ENCODE assay signal across 26 cellular contexts in genomic region chrX:132272826-132273225, GRCh38. TPM values are rescaled to one million over a fixed set of nuclear protein-coding genes. Genes with fewer than 3 reads are reported as not detected.
DNase-seq lines count a peak whose midpoint lies in the region; ATAC-seq and TF ChIP-seq lines count a peak whose summit lies in the region.
"Had no signal": no experiment of that assay in that cellular context is flagged by ENCODE, and none has a peak within 500 bp of the region (broad histone marks: within the 10 kb centered on the region; RNA-seq: fewer than 3 reads in every experiment).

No MANE protein-coding gene starts in this region.

- H3K27me3 Mint-ChIP-seq in nephron progenitor cell (ENCODE audit: low read depth, poor library complexity) (peaks cover 6% of the 10 kb centered on the region), progenitor cell of endocrine pancreas (no peaks in the 10 kb centered on the region)
- H3K27me3 Mint-ChIP-seq: CD4-positive, alpha-beta T cell had no signal

- no peak for TF ChIP-seq RAD21 in IMR-90 (IDR thresholded peaks at IDR 0.05; ENCODE audit: low read length)

- H3K56ac ChIP-seq in IMR-90 (ENCODE audit: extremely low read depth, insufficient read depth, low read length), result no peak overlapping the region

- no peak overlapping the region for H2BK5ac ChIP-seq in IMR-90 (ENCODE audit: low read depth, low read length, poor library complexity, severe bottlenecking)

- H3K4me3 ChIP-seq in IMR-90 (ENCODE audit: insufficient read depth, low read depth, low read length) (no peak overlapping the region), mammary epithelial cell (replicated peaks in 1 of 3; ENCODE audit: insufficient read depth in 1 of 3, low read depth in 2 of 3, low read length in 3 of 3) (no peak overlapping the region), esophagus squamous epithelium (no peak overlapping the region)
- H3K4me3 ChIP-seq: A549; BLaER1 treated with 17β-estradiol and CSF1 and Interleukin-3, amounts not matched to agents 10 nM and 100 nM; GM23248 had no signal

- H3K4me1 Mint-ChIP-seq in nephron progenitor cell (no peaks in the 10 kb centered on the region), progenitor cell of endocrine pancreas (ENCODE audit: low read depth) (peaks cover 3% of the 10 kb centered on the region)
- H3K4me1 Mint-ChIP-seq: H9 had no signal

- H3K18ac ChIP-seq in IMR-90 (ENCODE audit: low read depth, low read length), result no peak overlapping the region

- intact Hi-C loops in IMR-90 (cut with micrococcal nuclease) (no loop called here), mammary epithelial cell (cut with micrococcal nuclease) (no loop called here), esophagus squamous epithelium (cut with DNase I) (no loop called here)

- TF ChIP-seq POLR2A in IMR-90 (IDR thresholded peaks at IDR 0.05; ENCODE audit: low read depth, low read length), result no peak
- no peak for TF ChIP-seq POLR2A in esophagus squamous epithelium (IDR thresholded peaks at IDR 0.05)

- H2AK5ac ChIP-seq in IMR-90 (ENCODE audit: low read depth, low read length), result no peak overlapping the region

- H3K27me3 ChIP-seq in IMR-90 (ENCODE audit: control insufficient read depth, insufficient read depth, low read length) (peaks cover 1% of the 10 kb centered on the region; the same call in 1 of the 2 replicates), mammary epithelial cell (ENCODE audit: insufficient read depth, low read length) (no peaks in the 10 kb centered on the region), esophagus squamous epithelium (no peaks in the 10 kb centered on the region)

- no peaks in the 10 kb centered on the region for H4K20me1 ChIP-seq in IMR-90 (ENCODE audit: insufficient read depth, low read length)
- no peaks in the 10 kb centered on the region for H4K20me1 ChIP-seq in mammary epithelial cell (ENCODE audit: insufficient read depth, low read length)

- no peak overlapping the region for H2AK9ac ChIP-seq in IMR-90 (replicated peaks; ENCODE audit: low read depth, low read length, poor library complexity)

- H3K79me1 ChIP-seq in IMR-90 (ENCODE audit: low read depth in 1 of 2, low read length in 2 of 2), result no peaks in the 10 kb centered on the region

- dilution Hi-C loops in IMR-90 (cut with HindIII; ENCODE audit: low sequenced_read_pairs, unreplicated experiment), result no loop called here
- dilution Hi-C loops in mammary epithelial cell (cut with HindIII; ENCODE audit: low sequenced_read_pairs), result no loop called here

- H3K36me3 Mint-ChIP-seq in nephron progenitor cell (ENCODE audit: low read depth), result peaks cover 19% of the 10 kb centered on the region
- H3K36me3 Mint-ChIP-seq in progenitor cell of endocrine pancreas (ENCODE audit: insufficient read depth), result peaks cover 2% of the 10 kb centered on the region

- no peak for ATAC-seq in IMR-90 (ENCODE audit: low read depth)
- ATAC-seq: A549 had no signal

- H2BK20ac ChIP-seq in IMR-90 (ENCODE audit: low read depth, low read length), result no peak overlapping the region

- H3K36me3 ChIP-seq in IMR-90 (ENCODE audit: control insufficient read depth, insufficient read depth, low read length) (no peaks in the 10 kb centered on the region), mammary epithelial cell (ENCODE audit: insufficient read depth, low read length) (no peaks in the 10 kb centered on the region), esophagus squamous epithelium (no peaks in the 10 kb centered on the region)
- H3K36me3 ChIP-seq: BLaER1 treated with 17β-estradiol and CSF1 and Interleukin-3, amounts not matched to agents 10 nM and 100 nM had no signal

- in situ Hi-C loops in IMR-90 (cut with MboI; ENCODE audit: low sequenced_read_pairs) (no loop called here), mammary epithelial cell (cut with MboI; ENCODE audit: low sequenced_read_pairs in 2 of 2) (no loop called here)

- H3K27ac Mint-ChIP-seq in nephron progenitor cell (peak overlapping the region; percentile 1), progenitor cell of endocrine pancreas (no peak overlapping the region)
- H3K27ac Mint-ChIP-seq: CD4-positive, alpha-beta T cell; H9; HFFc6 had no signal

- H3K4me2 ChIP-seq in IMR-90 (ENCODE audit: low read depth, low read length), result no peak overlapping the region
- no peak overlapping the region for H3K4me2 ChIP-seq in mammary epithelial cell (ENCODE audit: insufficient read depth, low read depth, low read length)
- H3K4me2 ChIP-seq: A549; BLaER1 treated with 17β-estradiol and CSF1 and Interleukin-3, amounts not matched to agents 10 nM and 100 nM had no signal

- H3K4me3 Mint-ChIP-seq in nephron progenitor cell, result no peak overlapping the region
- H3K4me3 Mint-ChIP-seq in progenitor cell of endocrine pancreas (ENCODE audit: low read depth), result no peak overlapping the region
- H3K4me3 Mint-ChIP-seq: CD4-positive, alpha-beta T cell; H9; HFFc6 had no signal

- CTCF ChIA-PET in IMR-90 (lab: Yijun Ruan, JAX) (no interaction called here), mammary epithelial cell (lab: Charles Lee; ENCODE audit: low non-redundant PET) (no interaction called here)

- H3K14ac ChIP-seq in IMR-90 (replicated peaks; ENCODE audit: low read depth, low read length), result no peak overlapping the region

- H3K27ac ChIP-seq in IMR-90 (ENCODE audit: insufficient read depth, low read length) (no peak overlapping the region), mammary epithelial cell (ENCODE audit: insufficient read depth, low read depth, low read length) (no peak overlapping the region), esophagus squamous epithelium (peak overlapping the region; percentile 64 to 88 (median 82))
- H3K27ac ChIP-seq: A549; BLaER1 treated with 17β-estradiol and CSF1 and Interleukin-3, amounts not matched to agents 10 nM and 100 nM; GM23248 had no signal

- no peaks in the 10 kb centered on the region for H3K9me3 ChIP-seq in IMR-90 (ENCODE audit: control insufficient read depth, insufficient read depth, low read length)
- H3K9me3 ChIP-seq in mammary epithelial cell (replicated peaks; ENCODE audit: insufficient read depth, low read length), result no peaks in the 10 kb centered on the region
- H3K9me3 ChIP-seq in esophagus squamous epithelium, result no peaks in the 10 kb centered on the region
- H3K9me3 ChIP-seq: A549 had no signal

- peak; percentile 19 for DNase-seq in IMR-90
- DNase-seq in mammary epithelial cell, result peak; percentile 2
- no peak for DNase-seq in esophagus squamous epithelium (lab: John Stamatoyannopoulos, UW)
- DNase-seq in nephron progenitor cell, result no peak
- no peak for DNase-seq in NCI-H748 treated with DMSO at 0.1 percent for 48 hours (lab: John Stamatoyannopoulos, UW)
- no peak for DNase-seq in hepatic stellate cell (ENCODE audit: low spot score)
- no peak for DNase-seq in NCI-H128 (lab: John Stamatoyannopoulos, UW; ENCODE audit: unreplicated experiment)
- no peak for DNase-seq in progenitor cell of endocrine pancreas (ENCODE audit: low spot score, unreplicated experiment)
- DNase-seq: AML-193; CD4-positive, alpha-beta T cell; COR-L47; DMS53; GM23248; H9; HFFc6; KBM-7; MM.1S; NCI-H1417; NCI-H1694; NCI-H2029 treated with DMSO at 0.1 percent for 48 hours; NCI-H446 treated with DMSO at 0.1 percent for 48 hours; NCI-H526; RPMI8226; SHP77 had no signal

- no peak overlapping the region for H3K4ac ChIP-seq in IMR-90 (ENCODE audit: low read depth, low read length)

- H4K8ac ChIP-seq in IMR-90 (ENCODE audit: low read depth in 2 of 2, low read length in 2 of 2), result no peak overlapping the region

- WGBS in IMR-90 (ENCODE audit: extremely low coverage in 2 of 2, insufficient read length in 1 of 2), 2 experiments, result 80% methylated on average over 1 of the region's 1 CpG; no CpG with 5 or more reads in 1 of the 2 experiments
- WGBS in mammary epithelial cell (ENCODE audit: low coverage, missing lambda C conversion rate), result 100% methylated on average over 1 of the region's 1 CpG
- 80% methylated on average over 1 of the region's 1 CpG for WGBS in esophagus squamous epithelium, 2 donors

- peaks cover 27% of the 10 kb centered on the region for H3K9me3 Mint-ChIP-seq in nephron progenitor cell
- peaks cover 22% of the 10 kb centered on the region for H3K9me3 Mint-ChIP-seq in progenitor cell of endocrine pancreas (ENCODE audit: low read depth)
- H3K9me3 Mint-ChIP-seq: CD4-positive, alpha-beta T cell; HFFc6 had no signal

- no peak overlapping the region for H2BK120ac ChIP-seq in IMR-90 (ENCODE audit: low read depth, low read length)

- H3K4me1 ChIP-seq in IMR-90 (ENCODE audit: control insufficient read depth, insufficient read depth, low read length), result no peaks in the 10 kb centered on the region
- peaks cover 3% of the 10 kb centered on the region for H3K4me1 ChIP-seq in mammary epithelial cell (ENCODE audit: insufficient read depth, low read length)
- peaks cover 0 to 36% (median 7%) of the 10 kb centered on the region in 3 donors for H3K4me1 ChIP-seq in esophagus squamous epithelium
- H3K4me1 ChIP-seq: A549; BLaER1 treated with 17β-estradiol and CSF1 and Interleukin-3, amounts not matched to agents 10 nM and 100 nM had no signal

- TF ChIP-seq CTCF in IMR-90 (conservative IDR thresholded peaks at IDR 0.05; ENCODE audit: low read depth, low read length) (no peak), mammary epithelial cell (conservative IDR thresholded peaks at IDR 0.05 in 1 of 2, IDR thresholded peaks at IDR 0.05 in 1 of 2; ENCODE audit: extremely low read depth in 1 of 2, insufficient read depth in 1 of 2, low read depth in 1 of 2, low read length in 2 of 2) (no peak), esophagus squamous epithelium (IDR thresholded peaks at IDR 0.05) (no peak), nephron progenitor cell (IDR thresholded peaks at IDR 0.05) (no peak), progenitor cell of endocrine pancreas (IDR thresholded peaks at IDR 0.05; ENCODE audit: unreplicated experiment) (no peak)

- POLR2A ChIA-PET in IMR-90 (lab: Charles Lee; ENCODE audit: unreplicated experiment), result no interaction called here

- H2AFZ ChIP-seq in IMR-90 (replicated peaks; ENCODE audit: low read length, poor library complexity) (no peak overlapping the region), mammary epithelial cell (ENCODE audit: low read depth, low read length) (no peak overlapping the region)
- H2AFZ ChIP-seq: GM23248 had no signal

- H4K5ac ChIP-seq in IMR-90 (ENCODE audit: low read depth, low read length), result no peak overlapping the region

- H3K9me1 ChIP-seq in IMR-90 (ENCODE audit: insufficient read depth, low read length), result no peaks in the 10 kb centered on the region

- BruUV-seq in IMR-90 (replicated peaks; lab: Mats Ljungman, UMichigan) (no TSS peak), mammary epithelial cell (replicated peaks; lab: Mats Ljungman, UMichigan) (no TSS peak)

- H3K23ac ChIP-seq in IMR-90 (ENCODE audit: low read depth, low read length), result no peak overlapping the region

- no peak overlapping the region for H2BK15ac ChIP-seq in IMR-90 (ENCODE audit: low read depth, low read length)

- H4K91ac ChIP-seq in IMR-90 (ENCODE audit: insufficient read depth, low read depth, low read length), result no peak overlapping the region

- H3K9ac ChIP-seq in IMR-90 (ENCODE audit: low read depth, low read length), result no peak overlapping the region
- no peak overlapping the region for H3K9ac ChIP-seq in mammary epithelial cell (ENCODE audit: insufficient read depth, low read length)
- H3K9ac ChIP-seq: BLaER1 treated with 17β-estradiol and CSF1 and Interleukin-3, amounts not matched to agents 10 nM and 100 nM; GM23248 had no signal

- no peaks in the 10 kb centered on the region for H3K79me2 ChIP-seq in mammary epithelial cell (ENCODE audit: insufficient read depth, low read length)

RNA-seq across cellular contexts. Expression of gene RAP2C, which starts 53.6 kb away (rescaled TPM):
- 24.4 and 24.9 TPM in 2 replicates for total RNA-seq in IMR-90 (2012; rRNA removed)
- 7.0 and 7.6 TPM in 2 replicates for polyA plus RNA-seq in IMR-90 (2012; rRNA removed)
- polyA plus RNA-seq in IMR-90 (2012; cell fraction: cytosol; rRNA removed), result 2.6 and 2.8 TPM in 2 replicates
- 2.8 and 6.4 TPM in 2 replicates for polyA plus RNA-seq in IMR-90 (2012; cell fraction: nucleus; rRNA removed; ENCODE audit: low replicate concordance)
- 10 to 100 TPM; 24.2 to 30.7 TPM for total RNA-seq in mammary epithelial cell
- polyA plus RNA-seq in mammary epithelial cell, result 7.6 TPM
- polyA minus RNA-seq in mammary epithelial cell, result 30.1 TPM
- total RNA-seq in esophagus squamous epithelium, result 10 to 100 TPM; 13.8 to 25.0 (median 19.9) TPM
- total RNA-seq in progenitor cell of endocrine pancreas, result 48.8 and 57.3 TPM in 2 replicates

Comparison
In these comparisons a context has a peak if more than half of its experiments do, and no peak if none do; other contexts are left out.
1. DNase-seq: peak in IMR-90 (single experiment) and mammary epithelial cell (single experiment); none in esophagus squamous epithelium (single experiment), nephron progenitor cell (single experiment), NCI-H748 treated with DMSO at 0.1 percent for 48 hours (single experiment), hepatic stellate cell (single experiment), NCI-H128 (single experiment) and progenitor cell of endocrine pancreas (single experiment).
2. H3K27ac ChIP-seq: peak in esophagus squamous epithelium (4 of 4); none in IMR-90 (single experiment) and mammary epithelial cell (single experiment).